In genomic region chr22:50305658-50306566, GRCh38 we compare ENCODE assay signal across 1 cellular context.
A peak's percentile ranks its signal among the peaks of the same experiment; 100 is the strongest.
TF ChIP-seq lines count a peak whose summit lies in the region.

No MANE protein-coding gene starts in this region.

TF ChIP-seq in endothelial cell of umbilical vein, 7 proteins besides CTCF, POLR2A, EP300 and RAD21:
- TF ChIP-seq JUN (IDR thresholded peaks at IDR 0.05; ENCODE audit: borderline replicate concordance, insufficient read depth, insufficient read length, low read depth) (peak; percentile 20), GATA2 (IDR thresholded peaks at IDR 0.05; ENCODE audit: insufficient read depth, insufficient read length, low read depth, low read length) (no peak), POLR2AphosphoS5 (IDR thresholded peaks at IDR 0.05; ENCODE audit: insufficient read depth, low read depth, low read length) (peak; percentile 63), MYC (IDR thresholded peaks at IDR 0.05; ENCODE audit: low read depth, low read length) (no peak)
